ENCODE assay signal across 20 cellular contexts in the genomic region with DNA sequence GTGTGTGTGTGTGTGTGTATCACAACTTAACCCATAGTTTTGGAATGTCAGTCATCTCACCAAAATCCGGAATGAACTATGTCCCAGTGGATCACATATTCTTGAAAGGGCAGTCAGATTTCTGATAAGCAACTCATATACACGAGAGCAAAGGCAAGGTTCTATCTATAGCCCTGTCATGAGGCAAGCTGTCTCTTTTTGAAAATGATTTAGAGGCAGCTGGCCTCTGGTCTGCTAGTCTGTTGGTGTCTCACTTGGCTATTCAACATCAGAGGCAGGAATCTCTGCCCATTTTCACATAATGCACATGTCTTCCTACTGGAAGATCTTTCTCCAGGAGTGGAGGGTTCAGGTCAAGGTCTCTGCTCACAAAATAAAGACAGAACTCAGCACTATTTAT.
"Had no signal": no experiment of that assay in that cellular context is flagged by ENCODE, and none has a peak within 500 bp of the region (broad histone marks: within the 10 kb centered on the region; RNA-seq: fewer than 3 reads in every experiment).

No MANE protein-coding gene starts in this region.

- H3K27me3 Mint-ChIP-seq: naive thymus-derived CD4-positive, alpha-beta T cell; stimulated activated naive B cell treated with anti-CD40 and anti-IgM and Interleukin-4, amounts not matched to agents 10 μg/mL and 1 μg/mL and 100 μg/mL, for 72 hours; stimulated activated naive CD8-positive, alpha-beta T cell treated with anti-CD3 and anti-CD28 coated beads, Interleukin-15, amount 100 ng/mL, for 72 hours had no signal

- H3K4me3 Mint-ChIP-seq: naive thymus-derived CD4-positive, alpha-beta T cell; nephron progenitor cell; stimulated activated naive B cell treated with anti-CD40 and anti-IgM and Interleukin-4, amounts not matched to agents 10 μg/mL and 1 μg/mL and 100 μg/mL, for 72 hours; stimulated activated naive CD8-positive, alpha-beta T cell treated with anti-CD3 and anti-CD28 coated beads, Interleukin-15, amount 100 ng/mL, for 72 hours had no signal

- H3K27ac ChIP-seq: heart left ventricle, right lobe of liver, skin epidermis, testis, tibial nerve, upper lobe of right lung, vagina had no signal

- H3K4me1 ChIP-seq: heart left ventricle, right lobe of liver, testis, tibial nerve, upper lobe of right lung, vagina had no signal

- H3K27me3 ChIP-seq: heart left ventricle, right lobe of liver, testis, tibial nerve, upper lobe of right lung, vagina had no signal

- DNase-seq: dermis blood vessel endothelial cell; erythroblast; foreskin melanocyte; heart left ventricle; hypothalamus; kidney glomerular epithelial cell; mammary epithelial cell; naive thymus-derived CD4-positive, alpha-beta T cell; nephron progenitor cell; right lobe of liver; stimulated activated CD4-positive, alpha-beta T cell treated with anti-CD3 and anti-CD28 coated beads, Interleukin-2, amount 100 ng/mL, for 24 hours; stimulated activated CD4-positive, alpha-beta T cell treated with anti-CD3 and anti-CD28 coated beads, Interleukin-4, amount 100 ng/mL, for 4 hours; stimulated activated naive B cell treated with anti-CD40 and anti-IgM and Interleukin-4, amounts not matched to agents 10 μg/mL and 1 μg/mL and 100 μg/mL, for 72 hours; stimulated activated naive CD8-positive, alpha-beta T cell treated with anti-CD3 and anti-CD28 coated beads, Interleukin-15, amount 100 ng/mL, for 72 hours; testis; upper lobe of right lung had no signal

- H3K4me1 Mint-ChIP-seq: naive thymus-derived CD4-positive, alpha-beta T cell; stimulated activated naive B cell treated with anti-CD40 and anti-IgM and Interleukin-4, amounts not matched to agents 10 μg/mL and 1 μg/mL and 100 μg/mL, for 72 hours; stimulated activated naive CD8-positive, alpha-beta T cell treated with anti-CD3 and anti-CD28 coated beads, Interleukin-15, amount 100 ng/mL, for 72 hours had no signal

- ATAC-seq: heart left ventricle; left lobe of liver; naive thymus-derived CD4-positive, alpha-beta T cell; right lobe of liver; stimulated activated naive B cell treated with anti-CD40 and anti-IgM and Interleukin-4, amounts not matched to agents 10 μg/mL and 1 μg/mL and 100 μg/mL, for 72 hours; stimulated activated naive CD8-positive, alpha-beta T cell treated with anti-CD3 and anti-CD28 coated beads, Interleukin-15, amount 100 ng/mL, for 72 hours; upper lobe of right lung had no signal

- H3K9me3 ChIP-seq: heart left ventricle, right lobe of liver, testis, upper lobe of right lung, vagina had no signal

- H3K27ac Mint-ChIP-seq: naive thymus-derived CD4-positive, alpha-beta T cell; nephron progenitor cell; stimulated activated naive B cell treated with anti-CD40 and anti-IgM and Interleukin-4, amounts not matched to agents 10 μg/mL and 1 μg/mL and 100 μg/mL, for 72 hours; stimulated activated naive CD8-positive, alpha-beta T cell treated with anti-CD3 and anti-CD28 coated beads, Interleukin-15, amount 100 ng/mL, for 72 hours had no signal

- H3K36me3 Mint-ChIP-seq: naive thymus-derived CD4-positive, alpha-beta T cell; stimulated activated naive B cell treated with anti-CD40 and anti-IgM and Interleukin-4, amounts not matched to agents 10 μg/mL and 1 μg/mL and 100 μg/mL, for 72 hours had no signal

- H3K9me3 Mint-ChIP-seq: nephron progenitor cell had no signal

- H3K36me3 ChIP-seq: heart left ventricle, right lobe of liver, tibial nerve, upper lobe of right lung, vagina had no signal

- H3K4me3 ChIP-seq: heart left ventricle, right lobe of liver, skin epidermis, testis, tibial nerve, upper lobe of right lung, vagina had no signal
